2 cellular contexts compared by ENCODE assay signal in the genomic region with DNA sequence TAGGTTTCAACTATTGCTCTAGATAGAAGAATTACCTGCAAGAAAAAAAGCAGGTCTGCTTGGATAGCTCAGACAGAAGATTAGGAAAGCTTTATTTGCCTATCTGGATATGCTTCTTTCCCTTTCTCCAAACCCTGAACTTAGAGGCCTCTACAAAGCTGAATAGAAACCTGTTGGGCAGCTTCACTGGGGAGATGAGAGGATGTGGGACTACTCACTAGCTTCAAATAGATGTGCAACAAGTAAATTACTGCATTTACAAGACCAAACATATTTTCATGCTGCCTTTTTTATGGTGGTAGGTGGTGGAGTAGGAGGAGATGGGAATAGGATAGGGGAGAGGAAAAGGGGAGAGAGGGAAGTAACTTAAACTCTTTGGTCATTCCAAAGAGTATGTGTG.
TF ChIP-seq lines count a peak whose summit lies in the region.

No MANE protein-coding gene starts in this region.

TF ChIP-seq in K562, 482 proteins besides CTCF, POLR2A, EP300 and RAD21:
- TF ChIP-seq POLR2B (IDR thresholded peaks at IDR 0.05; ENCODE audit: low read depth, partially characterized antibody), result no peak
- TF ChIP-seq DACH1 (IDR thresholded peaks at IDR 0.05; ENCODE audit: partially characterized antibody), result no peak
- TF ChIP-seq, protein P1, sequence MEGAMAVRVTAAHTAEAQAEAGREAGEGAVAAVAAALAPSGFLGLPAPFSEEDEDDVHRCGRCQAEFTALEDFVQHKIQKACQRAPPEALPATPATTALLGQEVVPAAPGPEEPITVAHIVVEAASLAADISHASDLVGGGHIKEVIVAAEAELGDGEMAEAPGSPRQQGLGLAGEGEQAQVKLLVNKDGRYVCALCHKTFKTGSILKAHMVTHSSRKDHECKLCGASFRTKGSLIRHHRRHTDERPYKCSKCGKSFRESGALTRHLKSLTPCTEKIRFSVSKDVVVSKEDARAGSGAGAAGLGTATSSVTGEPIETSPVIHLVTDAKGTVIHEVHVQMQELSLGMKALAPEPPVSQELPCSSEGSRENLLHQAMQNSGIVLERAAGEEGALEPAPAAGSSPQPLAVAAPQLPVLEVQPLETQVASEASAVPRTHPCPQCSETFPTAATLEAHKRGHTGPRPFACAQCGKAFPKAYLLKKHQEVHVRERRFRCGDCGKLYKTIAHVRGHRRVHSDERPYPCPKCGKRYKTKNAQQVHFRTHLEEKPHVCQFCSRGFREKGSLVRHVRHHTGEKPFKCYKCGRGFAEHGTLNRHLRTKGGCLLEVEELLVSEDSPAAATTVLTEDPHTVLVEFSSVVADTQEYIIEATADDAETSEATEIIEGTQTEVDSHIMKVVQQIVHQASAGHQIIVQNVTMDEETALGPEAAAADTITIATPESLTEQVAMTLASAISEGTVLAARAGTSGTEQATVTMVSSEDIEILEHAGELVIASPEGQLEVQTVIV (CRISPR knock-in tag; IDR thresholded peaks at IDR 0.05; ENCODE audit: borderline replicate concordance), result no peak
- TF ChIP-seq ZNF551 (CRISPR knock-in tag; IDR thresholded peaks at IDR 0.05), result no peak
- TF ChIP-seq, protein P2, sequence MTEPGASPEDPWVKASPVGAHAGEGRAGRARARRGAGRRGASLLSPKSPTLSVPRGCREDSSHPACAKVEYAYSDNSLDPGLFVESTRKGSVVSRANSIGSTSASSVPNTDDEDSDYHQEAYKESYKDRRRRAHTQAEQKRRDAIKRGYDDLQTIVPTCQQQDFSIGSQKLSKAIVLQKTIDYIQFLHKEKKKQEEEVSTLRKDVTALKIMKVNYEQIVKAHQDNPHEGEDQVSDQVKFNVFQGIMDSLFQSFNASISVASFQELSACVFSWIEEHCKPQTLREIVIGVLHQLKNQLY (CRISPR knock-in tag; conservative IDR thresholded peaks at IDR 0.05), result no peak
- TF ChIP-seq SRSF3 (IDR thresholded peaks at IDR 0.05; ENCODE audit: insufficient read depth, low read length), result no peak
- TF ChIP-seq ZNF3 (CRISPR knock-in tag; IDR thresholded peaks at IDR 0.05), result no peak

TF ChIP-seq in HEK293T, 16 proteins besides CTCF, POLR2A, EP300 and RAD21:
- TF ChIP-seq, protein P3, sequence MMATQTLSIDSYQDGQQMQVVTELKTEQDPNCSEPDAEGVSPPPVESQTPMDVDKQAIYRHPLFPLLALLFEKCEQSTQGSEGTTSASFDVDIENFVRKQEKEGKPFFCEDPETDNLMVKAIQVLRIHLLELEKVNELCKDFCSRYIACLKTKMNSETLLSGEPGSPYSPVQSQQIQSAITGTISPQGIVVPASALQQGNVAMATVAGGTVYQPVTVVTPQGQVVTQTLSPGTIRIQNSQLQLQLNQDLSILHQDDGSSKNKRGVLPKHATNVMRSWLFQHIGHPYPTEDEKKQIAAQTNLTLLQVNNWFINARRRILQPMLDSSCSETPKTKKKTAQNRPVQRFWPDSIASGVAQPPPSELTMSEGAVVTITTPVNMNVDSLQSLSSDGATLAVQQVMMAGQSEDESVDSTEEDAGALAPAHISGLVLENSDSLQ (IDR thresholded peaks at IDR 0.05), result no peak
- no peak for TF ChIP-seq FOXA1 (IDR thresholded peaks at IDR 0.05)
- TF ChIP-seq L3MBTL2 (conservative IDR thresholded peaks at IDR 0.05), result no peak
- TF ChIP-seq SUZ12 (IDR thresholded peaks at IDR 0.05), result no peak
- no peak for TF ChIP-seq CTBP1 (IDR thresholded peaks at IDR 0.05; ENCODE audit: borderline replicate concordance)
- no peak for TF ChIP-seq BHLHE40 (IDR thresholded peaks at IDR 0.05; ENCODE audit: borderline replicate concordance)
- no peak for TF ChIP-seq LEF1 (IDR thresholded peaks at IDR 0.05; ENCODE audit: borderline replicate concordance)
- TF ChIP-seq HDGF (IDR thresholded peaks at IDR 0.05; ENCODE audit: borderline replicate concordance), result no peak
- no peak for TF ChIP-seq ELF4 (IDR thresholded peaks at IDR 0.05)
- TF ChIP-seq FOXM1 (IDR thresholded peaks at IDR 0.05; ENCODE audit: borderline replicate concordance), result no peak
- no peak for TF ChIP-seq NFRKB (IDR thresholded peaks at IDR 0.05)
- TF ChIP-seq FOXK2 (IDR thresholded peaks at IDR 0.05), result no peak
TF ChIP-seq in HEK293T: peak in this region for 0.
